Comparison of ENCODE assay signal across 16 cellular contexts in the genomic region with DNA sequence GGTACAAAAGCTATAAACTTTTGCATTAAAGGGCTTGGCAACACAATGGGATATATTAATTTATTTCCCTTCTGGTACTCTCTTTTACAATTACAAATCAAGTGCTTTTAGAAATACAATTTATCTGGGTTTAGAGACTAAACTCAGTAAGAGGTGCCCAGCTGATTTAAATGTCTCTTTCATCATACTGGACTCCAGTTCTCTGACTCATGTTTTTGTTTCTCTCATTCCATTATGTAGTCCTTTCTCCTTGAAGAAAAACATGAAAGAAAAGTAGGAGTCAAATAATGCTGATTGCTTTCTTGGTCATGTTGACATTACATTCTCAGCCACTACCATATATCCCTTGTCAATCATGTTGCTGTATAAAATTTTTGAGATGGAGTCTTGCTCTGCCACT. TPM values are rescaled to one million over a fixed set of nuclear protein-coding genes. Genes with fewer than 3 reads are reported as not detected.
DNase-seq lines count a peak whose midpoint lies in the region; ATAC-seq, FAIRE-seq and TF ChIP-seq lines count a peak whose summit lies in the region.
"Had no signal": no experiment of that assay in that cellular context is flagged by ENCODE, and none has a peak within 500 bp of the region (broad histone marks: within the 10 kb centered on the region; RNA-seq: fewer than 3 reads in every experiment).

No MANE protein-coding gene starts in this region.

- DNase-seq in H54 (ENCODE audit: insufficient read length, low spot score) (peak; percentile 16), amniotic epithelial cell (ENCODE audit: low read depth) (peak; percentile 87), fibroblast of mammary gland (ENCODE audit: low read depth) (peak; percentile 70), skeletal muscle cell (ENCODE audit: low read depth) (peak; percentile 31), prostate gland (ENCODE audit: low spot score) (no peak), foreskin melanocyte (no peak)
- no peak for DNase-seq in effector CD4-positive, alpha-beta T cell
- DNase-seq: activated CD8-positive, alpha-beta T cell treated with anti-CD3 and anti-CD28 coated beads, Interleukin-2, amount 10 ng/mL, durations not matched to agents 7 days and 5 days; amygdala; CD4-positive, alpha-beta T cell; left colon; NCI-H1092; stimulated activated CD4-positive, alpha-beta T cell treated with anti-CD3 and anti-CD28 coated beads, Interleukin-4, amount 100 ng/mL, for 1 hour had no signal

- H3K9me3 ChIP-seq in prostate gland: no peaks in the 10 kb centered on the region
- H3K9me3 ChIP-seq: SJSA1 had no signal

- H3K4me3 ChIP-seq in fibroblast of mammary gland (ENCODE audit: control insufficient read depth, low read depth, low read length): no peak overlapping the region
- no peak overlapping the region for H3K4me3 ChIP-seq in skeletal muscle cell (ENCODE audit: low read depth, low read length)
- H3K4me3 ChIP-seq in prostate gland: no peak overlapping the region
- H3K4me3 ChIP-seq: SJSA1 had no signal

- intact Hi-C loops in prostate gland (cut with DNase I): no loop called here

- H3K4me1 ChIP-seq in prostate gland (replicated peaks): no peaks in the 10 kb centered on the region

- no peaks in the 10 kb centered on the region for H3K27me3 ChIP-seq in prostate gland (replicated peaks; ENCODE audit: insufficient read depth)
- H3K27me3 ChIP-seq: SJSA1 had no signal

- TF ChIP-seq CTCF in fibroblast of mammary gland (conservative IDR thresholded peaks at IDR 0.05; ENCODE audit: control insufficient read depth, insufficient read depth, low read depth, low read length) (no peak), prostate gland (IDR thresholded peaks at IDR 0.05) (no peak)

- TF ChIP-seq POLR2A in H54 (IDR thresholded peaks at IDR 0.05; ENCODE audit: low read depth, low read length) (no peak), prostate gland (IDR thresholded peaks at IDR 0.05) (no peak)

- no peaks in the 10 kb centered on the region for H3K36me3 ChIP-seq in prostate gland

- peak; percentile 90 for FAIRE-seq in H54 (lab: Jason Lieb, UNC)
- FAIRE-seq: TTC549 had no signal

- ATAC-seq in HG03175 (IDR thresholded peaks at IDR 0.05; ENCODE audit: unreplicated experiment): no peak
- ATAC-seq: activated CD8-positive, alpha-beta T cell treated with anti-CD3 and anti-CD28 coated beads, Interleukin-2, amount 10 ng/mL, durations not matched to agents 7 days and 5 days; left colon had no signal

- no peak overlapping the region for H3K27ac ChIP-seq in prostate gland
- H3K27ac ChIP-seq: SJSA1 had no signal

RNA-seq across cellular contexts. Expression of gene CFL2, which starts 36.3 kb away (rescaled TPM):
- 10 to 100 TPM; 46.3 to 79.2 TPM for total RNA-seq in prostate gland

Comparison
In these comparisons a context has a peak if more than half of its experiments do, and no peak if none do; other contexts are left out.
1. DNase-seq: peak in H54 (single experiment), amniotic epithelial cell (single experiment), fibroblast of mammary gland (single experiment) and skeletal muscle cell (single experiment); none in effector CD4-positive, alpha-beta T cell (single experiment), prostate gland (single experiment) and foreskin melanocyte (single experiment).